1 cellular context compared by ENCODE assay signal in genomic region chr2:47297767-47298401, GRCh38.
TF ChIP-seq lines count a peak whose summit lies in the region.

No MANE protein-coding gene starts in this region.

TF ChIP-seq in K562, 482 proteins besides CTCF, POLR2A, EP300 and RAD21 (continued from another document and continues in another):
- TF ChIP-seq ARID4B (CRISPR knock-in tag; IDR thresholded peaks at IDR 0.05), result no peak
- TF ChIP-seq CCAR2 (IDR thresholded peaks at IDR 0.05; ENCODE audit: low read depth, low read length), result no peak
- no peak for TF ChIP-seq CBX8 (IDR thresholded peaks at IDR 0.05; ENCODE audit: borderline replicate concordance, extremely low read depth, low read depth, low read length, poor library complexity, severe bottlenecking)
- no peak for TF ChIP-seq ETV5 (CRISPR knock-in tag; IDR thresholded peaks at IDR 0.05; ENCODE audit: low read depth)
- TF ChIP-seq, protein P1, sequence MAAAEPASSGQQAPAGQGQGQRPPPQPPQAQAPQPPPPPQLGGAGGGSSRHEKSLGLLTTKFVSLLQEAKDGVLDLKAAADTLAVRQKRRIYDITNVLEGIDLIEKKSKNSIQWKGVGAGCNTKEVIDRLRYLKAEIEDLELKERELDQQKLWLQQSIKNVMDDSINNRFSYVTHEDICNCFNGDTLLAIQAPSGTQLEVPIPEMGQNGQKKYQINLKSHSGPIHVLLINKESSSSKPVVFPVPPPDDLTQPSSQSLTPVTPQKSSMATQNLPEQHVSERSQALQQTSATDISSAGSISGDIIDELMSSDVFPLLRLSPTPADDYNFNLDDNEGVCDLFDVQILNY (CRISPR knock-in tag; IDR thresholded peaks at IDR 0.05), result no peak
- TF ChIP-seq, protein P2, sequence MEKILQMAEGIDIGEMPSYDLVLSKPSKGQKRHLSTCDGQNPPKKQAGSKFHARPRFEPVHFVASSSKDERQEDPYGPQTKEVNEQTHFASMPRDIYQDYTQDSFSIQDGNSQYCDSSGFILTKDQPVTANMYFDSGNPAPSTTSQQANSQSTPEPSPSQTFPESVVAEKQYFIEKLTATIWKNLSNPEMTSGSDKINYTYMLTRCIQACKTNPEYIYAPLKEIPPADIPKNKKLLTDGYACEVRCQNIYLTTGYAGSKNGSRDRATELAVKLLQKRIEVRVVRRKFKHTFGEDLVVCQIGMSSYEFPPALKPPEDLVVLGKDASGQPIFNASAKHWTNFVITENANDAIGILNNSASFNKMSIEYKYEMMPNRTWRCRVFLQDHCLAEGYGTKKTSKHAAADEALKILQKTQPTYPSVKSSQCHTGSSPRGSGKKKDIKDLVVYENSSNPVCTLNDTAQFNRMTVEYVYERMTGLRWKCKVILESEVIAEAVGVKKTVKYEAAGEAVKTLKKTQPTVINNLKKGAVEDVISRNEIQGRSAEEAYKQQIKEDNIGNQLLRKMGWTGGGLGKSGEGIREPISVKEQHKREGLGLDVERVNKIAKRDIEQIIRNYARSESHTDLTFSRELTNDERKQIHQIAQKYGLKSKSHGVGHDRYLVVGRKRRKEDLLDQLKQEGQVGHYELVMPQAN (IDR thresholded peaks at IDR 0.05; ENCODE audit: borderline replicate concordance), result no peak
- 0 out of 2 replicates have a peak, but pooled peaks have one; percentile 51 for TF ChIP-seq ELF4 (CRISPR knock-in tag; IDR thresholded peaks at IDR 0.05)
- peak; percentile 99 for TF ChIP-seq ZNF197 (CRISPR knock-in tag; IDR thresholded peaks at IDR 0.05; ENCODE audit: low read depth)
- TF ChIP-seq RUNX1 (IDR thresholded peaks at IDR 0.05; ENCODE audit: low read depth), result no peak
- TF ChIP-seq HNRNPLL (IDR thresholded peaks at IDR 0.05; ENCODE audit: low read depth, low read length, poor library complexity, severe bottlenecking), result no peak
- TF ChIP-seq SRF (CRISPR knock-in tag; IDR thresholded peaks at IDR 0.05), result peak; percentile 86 to 99; a peak in 3 of 4 replicates
- 0 out of 2 replicates have a peak, but pooled peaks have one; percentile 12 for TF ChIP-seq ZNF561 (CRISPR knock-in tag; conservative IDR thresholded peaks at IDR 0.05)
- no peak for TF ChIP-seq FOXK1 (CRISPR knock-in tag; IDR thresholded peaks at IDR 0.05; ENCODE audit: borderline replicate concordance)
- TF ChIP-seq, protein P3, sequence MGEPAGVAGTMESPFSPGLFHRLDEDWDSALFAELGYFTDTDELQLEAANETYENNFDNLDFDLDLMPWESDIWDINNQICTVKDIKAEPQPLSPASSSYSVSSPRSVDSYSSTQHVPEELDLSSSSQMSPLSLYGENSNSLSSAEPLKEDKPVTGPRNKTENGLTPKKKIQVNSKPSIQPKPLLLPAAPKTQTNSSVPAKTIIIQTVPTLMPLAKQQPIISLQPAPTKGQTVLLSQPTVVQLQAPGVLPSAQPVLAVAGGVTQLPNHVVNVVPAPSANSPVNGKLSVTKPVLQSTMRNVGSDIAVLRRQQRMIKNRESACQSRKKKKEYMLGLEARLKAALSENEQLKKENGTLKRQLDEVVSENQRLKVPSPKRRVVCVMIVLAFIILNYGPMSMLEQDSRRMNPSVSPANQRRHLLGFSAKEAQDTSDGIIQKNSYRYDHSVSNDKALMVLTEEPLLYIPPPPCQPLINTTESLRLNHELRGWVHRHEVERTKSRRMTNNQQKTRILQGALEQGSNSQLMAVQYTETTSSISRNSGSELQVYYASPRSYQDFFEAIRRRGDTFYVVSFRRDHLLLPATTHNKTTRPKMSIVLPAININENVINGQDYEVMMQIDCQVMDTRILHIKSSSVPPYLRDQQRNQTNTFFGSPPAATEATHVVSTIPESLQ (CRISPR knock-in tag; IDR thresholded peaks at IDR 0.05), result no peak
- peak; percentile 93 for TF ChIP-seq CUX1 (CRISPR knock-in tag; IDR thresholded peaks at IDR 0.05)
- TF ChIP-seq, protein P4, sequence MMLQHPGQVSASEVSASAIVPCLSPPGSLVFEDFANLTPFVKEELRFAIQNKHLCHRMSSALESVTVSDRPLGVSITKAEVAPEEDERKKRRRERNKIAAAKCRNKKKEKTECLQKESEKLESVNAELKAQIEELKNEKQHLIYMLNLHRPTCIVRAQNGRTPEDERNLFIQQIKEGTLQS (IDR thresholded peaks at IDR 0.05), result no peak
- TF ChIP-seq, protein P4 (CRISPR knock-in tag; conservative IDR thresholded peaks at IDR 0.05), result no peak
- peak; percentile 79 for TF ChIP-seq ZNF134 (CRISPR knock-in tag; conservative IDR thresholded peaks at IDR 0.05)
- TF ChIP-seq NR4A1 (CRISPR knock-in tag; IDR thresholded peaks at IDR 0.05), result peak; percentile 96
- TF ChIP-seq NR4A1 (tag; IDR thresholded peaks at IDR 0.05), result peak; percentile 99
- no peak for TF ChIP-seq MAFK (IDR thresholded peaks at IDR 0.05; ENCODE audit: low read length)
- no peak for TF ChIP-seq BCOR (IDR thresholded peaks at IDR 0.05)
- peak; percentile 99 for TF ChIP-seq ZNF592 (IDR thresholded peaks at IDR 0.05)
- 0 out of 2 replicates have a peak, but pooled peaks have one; percentile 56 for TF ChIP-seq PPARD (CRISPR knock-in tag; IDR thresholded peaks at IDR 0.05)
- TF ChIP-seq ZNF347 (CRISPR knock-in tag; IDR thresholded peaks at IDR 0.05; ENCODE audit: low read depth), result peak; percentile 81
- TF ChIP-seq SMARCE1 (IDR thresholded peaks at IDR 0.05), result no peak
- TF ChIP-seq NBN (IDR thresholded peaks at IDR 0.05; ENCODE audit: low read depth), result peak; percentile 15; the same call in 1 of the 2 replicates
- no peak for TF ChIP-seq ZNF655 (CRISPR knock-in tag; IDR thresholded peaks at IDR 0.05)
- peak; percentile 94 for TF ChIP-seq HOXB6 (CRISPR knock-in tag; IDR thresholded peaks at IDR 0.05; ENCODE audit: borderline replicate concordance)
- no peak; the same call in 1 of the 2 replicates for TF ChIP-seq MYC (IDR thresholded peaks at IDR 0.05; ENCODE audit: low read depth, low read length)
- peak; percentile 94 for TF ChIP-seq MYC (CRISPR knock-in tag; IDR thresholded peaks at IDR 0.05; ENCODE audit: borderline replicate concordance, low read depth)
- TF ChIP-seq FOXJ3 (CRISPR knock-in tag; IDR thresholded peaks at IDR 0.05), result no peak
- no peak for TF ChIP-seq ZNF77 (CRISPR knock-in tag; IDR thresholded peaks at IDR 0.05)
- peak; percentile 89 for TF ChIP-seq KLF13 (tag; IDR thresholded peaks at IDR 0.05; ENCODE audit: borderline replicate concordance, low read depth)
- no peak for TF ChIP-seq CBX5 (IDR thresholded peaks at IDR 0.05; ENCODE audit: borderline replicate concordance, low read depth)
- TF ChIP-seq KHSRP (IDR thresholded peaks at IDR 0.05), result no peak
- peak; percentile 88 for TF ChIP-seq IFI16 (CRISPR knock-in tag; IDR thresholded peaks at IDR 0.05)
- no peak for TF ChIP-seq PRPF4 (IDR thresholded peaks at IDR 0.05; ENCODE audit: insufficient read depth, low read depth, low read length, poor library complexity, severe bottlenecking)
- no peak for TF ChIP-seq XRCC5 (IDR thresholded peaks at IDR 0.05; ENCODE audit: low read depth, low read length)
